ENCODE assay signal across 18 cellular contexts in genomic region chr10:110165867-110166266, GRCh38. TPM values are rescaled to one million over a fixed set of nuclear protein-coding genes. Genes with fewer than 3 reads are reported as not detected.
DNase-seq lines count a peak whose midpoint lies in the region; ATAC-seq, FAIRE-seq and TF ChIP-seq lines count a peak whose summit lies in the region.
"Had no signal": no experiment of that assay in that cellular context is flagged by ENCODE, and none has a peak within 500 bp of the region (broad histone marks: within the 10 kb centered on the region; RNA-seq: fewer than 3 reads in every experiment).

No MANE protein-coding gene starts in this region.

- no peak for TF ChIP-seq CTCF in K562 (IDR thresholded peaks at IDR 0.05 in 2 of 3, conservative IDR thresholded peaks at IDR 0.05 in 1 of 3; ENCODE audit: insufficient read depth in 2 of 3, low read depth in 1 of 3, low read length in 3 of 3)
- TF ChIP-seq CTCF in CD8-positive, alpha-beta T cell (IDR thresholded peaks at IDR 0.05) = no peak

- H3K79me2 ChIP-seq in K562 (ENCODE audit: control insufficient read depth, insufficient read depth, low read length) = no peaks in the 10 kb centered on the region

- no peaks in the 10 kb centered on the region for H3K9me1 ChIP-seq in K562 (ENCODE audit: control insufficient read depth, insufficient read depth, low read length)

- H2AFZ ChIP-seq in K562 (ENCODE audit: low read depth, low read length) = no peak overlapping the region
- H2AFZ ChIP-seq: GM23248 had no signal

- no peak for TF ChIP-seq RAD21 in K562 (CRISPR knock-in tag; conservative IDR thresholded peaks at IDR 0.05 in 1 of 2, IDR thresholded peaks at IDR 0.05 in 1 of 2)

- peak; percentile 31 for ATAC-seq in stimulated activated naive CD8-positive, alpha-beta T cell treated with anti-CD3 and anti-CD28 coated beads, Interleukin-15, amount 100 ng/mL, for 72 hours
- ATAC-seq in stimulated activated naive CD8-positive, alpha-beta T cell treated with anti-CD3 and anti-CD28 coated beads, Interleukin-15, Interleukin-2, amounts not matched to agents 100 U/mL and 50 U/mL, for 24 hours = no peak
- ATAC-seq in K562 = no peak
- no peak for ATAC-seq in CD8-positive, alpha-beta T cell
- ATAC-seq: HCT116, Right ventricle myocardium inferior had no signal

- no peak overlapping the region for H3K4me2 ChIP-seq in K562 (ENCODE audit: insufficient read depth, low read length)

- in situ Hi-C loops in K562 (cut with MboI) = no loop called here

- POLR2A ChIA-PET in K562 (lab: Yijun Ruan, JAX) = no interaction called here
- POLR2A ChIA-PET in CD8-positive, alpha-beta T cell (lab: Charles Lee) = interaction anchor here (0.6 to 1.3 kb wide), 2 partner anchors 9 to 13 kb away, joined by 3 read pairs; no protein-coding TSS in a partner anchor

- no peak overlapping the region for H3K4me3 Mint-ChIP-seq in stimulated activated naive CD8-positive, alpha-beta T cell treated with anti-CD3 and anti-CD28 coated beads, Interleukin-15, amount 100 ng/mL, for 72 hours
- H3K4me3 Mint-ChIP-seq in CD8-positive, alpha-beta T cell = no peak overlapping the region

- FAIRE-seq in K562 (lab: Jason Lieb, UNC) = no peak
- FAIRE-seq: RCC 7860 had no signal

- 13% methylated on average over 6 of the region's 8 CpGs for WGBS in K562 (ENCODE audit: insufficient coverage, low coverage, missing lambda C conversion rate)

- CTCF ChIA-PET in K562 (lab: Yijun Ruan, JAX; ENCODE audit: low intra/inter-chr PET ratio) = no interaction called here
- CTCF ChIA-PET in CD8-positive, alpha-beta T cell (lab: Charles Lee) = interaction anchor here (1.2 to 1.4 kb wide), 2 partner anchors 26 to 33 kb away, joined by 3 read pairs; no protein-coding TSS in a partner anchor

- H3K27ac Mint-ChIP-seq in stimulated activated naive CD8-positive, alpha-beta T cell treated with anti-CD3 and anti-CD28 coated beads, Interleukin-15, amount 100 ng/mL, for 72 hours = no peak overlapping the region
- no peak overlapping the region for H3K27ac Mint-ChIP-seq in CD8-positive, alpha-beta T cell

- no peak overlapping the region for H3K4me3 ChIP-seq in K562
- no peak overlapping the region for H3K4me3 ChIP-seq in CD8-positive, alpha-beta T cell (ENCODE audit: low read depth, low read length)
- H3K4me3 ChIP-seq: GM23248 had no signal

- H3K4me1 ChIP-seq in K562 (replicated peaks in 1 of 2; ENCODE audit: control insufficient read depth in 2 of 2, insufficient read depth in 2 of 2, low read length in 2 of 2) = no peaks in the 10 kb centered on the region; a peak in 1 of 5 replicates
- peaks cover 16% of the 10 kb centered on the region for H3K4me1 ChIP-seq in CD8-positive, alpha-beta T cell (ENCODE audit: insufficient read depth, low read length)

- DNase-seq in stimulated activated naive CD8-positive, alpha-beta T cell treated with anti-CD3 and anti-CD28 coated beads, Interleukin-15, amount 100 ng/mL, for 72 hours = no peak
- DNase-seq in stimulated activated naive CD8-positive, alpha-beta T cell treated with anti-CD3 and anti-CD28 coated beads, Interleukin-15, Interleukin-2, amounts not matched to agents 100 U/mL and 50 U/mL, for 24 hours = no peak
- DNase-seq in K562 (ENCODE audit: extremely low read depth in 1 of 4, low spot score in 3 of 4) = no peak
- peak; percentile 23 for DNase-seq in stimulated activated CD8-positive, alpha-beta memory T cell treated with anti-CD3 and anti-CD28 coated beads, Interleukin-4, amount 100 ng/mL, for 48 hours
- no peak for DNase-seq in activated T-cell treated with anti-CD3 and anti-CD28 coated beads, Interleukin-2, amount 50 U/mL, for 1 hour
- DNase-seq in CD8-positive, alpha-beta T cell = no peak
- DNase-seq in NCI-H2196 treated with DMSO at 0.1 percent for 48 hours (lab: John Stamatoyannopoulos, UW; ENCODE audit: unreplicated experiment) = no peak
- DNase-seq: ACHN, C1 segment of cervical spinal cord, DMS79 treated with DMSO at 0.1 percent for 48 hours, GM23248, MM.1S, NCI-H1092 treated with DMSO at 0.1 percent for 48 hours, NCI-H1694, NCI-H2081 treated with DMSO at 0.1 percent for 48 hours had no signal

- H3K36me3 ChIP-seq in K562 (ENCODE audit: control insufficient read depth, insufficient read depth, low read length) = no peaks in the 10 kb centered on the region
- no peaks in the 10 kb centered on the region for H3K36me3 ChIP-seq in CD8-positive, alpha-beta T cell (ENCODE audit: insufficient read depth, low read length)

- no peak for TF ChIP-seq POLR2A in K562 (conservative IDR thresholded peaks at IDR 0.05)

- no TSS peak for BruUV-seq in K562 (replicated peaks; lab: Mats Ljungman, UMichigan)

- peaks cover 99% of the 10 kb centered on the region for H3K27me3 Mint-ChIP-seq in stimulated activated naive CD8-positive, alpha-beta T cell treated with anti-CD3 and anti-CD28 coated beads, Interleukin-15, amount 100 ng/mL, for 72 hours
- peaks cover 76% of the 10 kb centered on the region for H3K27me3 Mint-ChIP-seq in CD8-positive, alpha-beta T cell (ENCODE audit: low read depth)

- H3K27me3 ChIP-seq in K562 (ENCODE audit: control insufficient read depth in 2 of 2, insufficient read depth in 2 of 2, low read length in 2 of 2) = peaks cover 9 to 45% of the 10 kb centered on the region in 2 experiments; a peak in 4 of 5 replicates
- peaks cover 46% of the 10 kb centered on the region for H3K27me3 ChIP-seq in CD8-positive, alpha-beta T cell (ENCODE audit: insufficient read depth, low read length)

- H3K4me1 Mint-ChIP-seq in stimulated activated naive CD8-positive, alpha-beta T cell treated with anti-CD3 and anti-CD28 coated beads, Interleukin-15, amount 100 ng/mL, for 72 hours = peaks cover 24% of the 10 kb centered on the region
- H3K4me1 Mint-ChIP-seq in CD8-positive, alpha-beta T cell (ENCODE audit: low read depth) = peaks cover 20% of the 10 kb centered on the region

- intact Hi-C loops in K562 (cut with micrococcal nuclease) = no loop called here
- intact Hi-C loops in CD8-positive, alpha-beta T cell (cut with DNase I, micrococcal nuclease) = no loop called here

- no peak overlapping the region for H3K27ac ChIP-seq in K562 (ENCODE audit: extremely low read depth, low read depth, low read length)
- H3K27ac ChIP-seq in CD8-positive, alpha-beta T cell (ENCODE audit: low read depth, low read length) = no peak overlapping the region
- H3K27ac ChIP-seq: GM23248 had no signal

- no peaks in the 10 kb centered on the region for H3K36me3 Mint-ChIP-seq in CD8-positive, alpha-beta T cell

- H3K9ac ChIP-seq in K562 (ENCODE audit: insufficient read depth in 1 of 2, low read depth in 2 of 2, low read length in 2 of 2) = no peak overlapping the region
- H3K9ac ChIP-seq: GM23248 had no signal

- no peak for TF ChIP-seq EP300 in K562 (IDR thresholded peaks at IDR 0.05; ENCODE audit: low read length)

- no peaks in the 10 kb centered on the region for H3K9me3 ChIP-seq in K562 (replicated peaks; ENCODE audit: control insufficient read depth, insufficient read depth, low read depth, low read length)
- H3K9me3 ChIP-seq in CD8-positive, alpha-beta T cell (ENCODE audit: low read length) = no peaks in the 10 kb centered on the region

- no peaks in the 10 kb centered on the region for H3K9me3 Mint-ChIP-seq in stimulated activated naive CD8-positive, alpha-beta T cell treated with anti-CD3 and anti-CD28 coated beads, Interleukin-15, amount 100 ng/mL, for 72 hours
- H3K9me3 Mint-ChIP-seq in CD8-positive, alpha-beta T cell = no peaks in the 10 kb centered on the region

- no peaks in the 10 kb centered on the region for H4K20me1 ChIP-seq in K562 (replicated peaks; ENCODE audit: control insufficient read depth, insufficient read depth, low read length)

TF ChIP-seq in K562, 482 proteins besides CTCF, POLR2A, EP300 and RAD21 (continues in another document):
- TF ChIP-seq CREB3L1 (IDR thresholded peaks at IDR 0.05; ENCODE audit: borderline replicate concordance, low read depth) (no peak), CBX8 (IDR thresholded peaks at IDR 0.05; ENCODE audit: borderline replicate concordance, extremely low read depth, low read depth, low read length, poor library complexity, severe bottlenecking) (no peak), L3MBTL2 (IDR thresholded peaks at IDR 0.05) (peak; percentile 51; the same call in 1 of the 2 replicates), ZNF165 (CRISPR knock-in tag; IDR thresholded peaks at IDR 0.05; ENCODE audit: borderline replicate concordance) (no peak), DNMT1 (IDR thresholded peaks at IDR 0.05) (no peak)

RNA-seq across cellular contexts. Expression of gene MXI1, which starts 41.5 kb away (rescaled TPM):
- total RNA-seq in K562 (2011; cell fraction: chromatin; rRNA removed; ENCODE audit: low replicate concordance) = 6.0 and 16.1 TPM in 2 replicates
- total RNA-seq in K562 (2011; cell fraction: nucleolus; rRNA removed) = 4.0 and 5.7 TPM in 2 replicates
- 9.7 and 17.9 TPM in 2 replicates for total RNA-seq in K562 (2011; cell fraction: nucleoplasm; rRNA removed)
- total RNA-seq in K562 (2014; rRNA removed) (14.3 and 18.2 TPM in 2 replicates), K562 (2014; rRNA removed; fragmentation: Illumina TruSeq; extraction: Trizol) (14.8 and 21.2 TPM in 2 replicates), K562 (2015; rRNA removed; fragmentation: Illumina TruSeq; extraction: Trizol) (8.0 and 9.1 TPM in 2 replicates), K562 (2021) (16.4 and 17.8 TPM in 2 replicates)
- polyA plus RNA-seq in K562 (2011; rRNA removed) (23.7 and 24.4 TPM in 2 replicates), K562 (2014; fragmentation: Illumina TruSeq; extraction: Trizol) (13.7 and 17.6 TPM in 2 replicates), K562 (2014; fragmentation: Nextera tagmentation; extraction: Ambion mirVana) (10 to 100 TPM; 11.4 to 15.8 TPM), K562 (2014; rRNA removed) (12.9 and 13.4 TPM in 2 replicates)
- polyA plus RNA-seq in K562 (2011; cell fraction: cytosol; rRNA removed) = 10.5 and 13.2 TPM in 2 replicates
- polyA plus RNA-seq in K562 (2011; cell fraction: nucleus; rRNA removed) = 18.3 and 28.9 TPM in 2 replicates
- polyA plus RNA-seq in K562 (2012) = 12.3 and 13.1 TPM in 2 replicates
- polyA minus RNA-seq in K562 (2011; rRNA and poly(A)+ RNA removed) = 27.0 and 27.3 TPM in 2 replicates
- 17.8 and 21.1 TPM in 2 replicates for polyA minus RNA-seq in K562 (2011; cell fraction: cytosol; rRNA and poly(A)+ RNA removed)
- 5.9 and 12.3 TPM in 2 replicates for polyA minus RNA-seq in K562 (2011; cell fraction: nucleus; rRNA and poly(A)+ RNA removed)
- 10 to 100 TPM; 55.3 to 57.0 TPM for total RNA-seq in CD8-positive, alpha-beta T cell
